ENCODE assay signal across 16 cellular contexts in genomic region chr2:33342171-33342570, GRCh38.
"Had no signal": no experiment of that assay in that cellular context is flagged by ENCODE, and none has a peak within 500 bp of the region (broad histone marks: within the 10 kb centered on the region; RNA-seq: fewer than 3 reads in every experiment).

No MANE protein-coding gene starts in this region.

- H3K9me3 Mint-ChIP-seq: activated T-helper 17 cell treated with anti-CD3 and anti-CD28 coated beads, Interleukin-2, amount 50 U/mL, for 72 hours; naive thymus-derived CD8-positive, alpha-beta T cell; stimulated activated naive CD8-positive, alpha-beta T cell treated with anti-CD3 and anti-CD28 coated beads, Interleukin-15, amount 100 ng/mL, for 72 hours had no signal

- H3K36me3 ChIP-seq: breast epithelium, neutrophil, upper lobe of right lung had no signal

- H3K4me3 ChIP-seq: breast epithelium, right atrium auricular region, smooth muscle cell, upper lobe of right lung had no signal

- H3K27me3 ChIP-seq: breast epithelium, neutrophil, right atrium auricular region, upper lobe of right lung had no signal

- H3K27ac Mint-ChIP-seq: activated T-helper 17 cell treated with anti-CD3 and anti-CD28 coated beads, Interleukin-2, amount 50 U/mL, for 72 hours; naive thymus-derived CD8-positive, alpha-beta T cell; stimulated activated naive CD8-positive, alpha-beta T cell treated with anti-CD3 and anti-CD28 coated beads, Interleukin-15, amount 100 ng/mL, for 72 hours had no signal

- DNase-seq: activated CD4-positive, alpha-beta T cell treated with anti-CD3 and anti-CD28 coated beads, Interleukin-2, amount 50 U/mL, for 4 hours; activated naive CD4-positive, alpha-beta T cell treated with Interleukin-2 at 50 U/mL for 16 hours; activated T-cell treated with anti-CD3 and anti-CD28 coated beads for 4 hours; aorta; cerebellar nuclear complex; islet precursor cell; mesenchymal stem cell; naive thymus-derived CD8-positive, alpha-beta T cell; stimulated activated naive CD8-positive, alpha-beta T cell treated with anti-CD3 and anti-CD28 coated beads, Interleukin-15, amount 100 ng/mL, for 72 hours; upper lobe of right lung had no signal

- H3K9me3 ChIP-seq: breast epithelium, neutrophil, right atrium auricular region, upper lobe of right lung had no signal

- H3K27ac ChIP-seq: breast epithelium, neutrophil, upper lobe of right lung had no signal

- H3K36me3 Mint-ChIP-seq: naive thymus-derived CD8-positive, alpha-beta T cell had no signal

- ATAC-seq: activated CD4-positive, CD25-positive, alpha-beta regulatory T cell treated with anti-CD3 and anti-CD28 coated beads, Interleukin-2, amount 50 U/mL, for 24 hours; activated T-helper 17 cell treated with anti-CD3 and anti-CD28 coated beads, Interleukin-2, amount 50 U/mL, for 72 hours; naive thymus-derived CD8-positive, alpha-beta T cell; stimulated activated naive CD8-positive, alpha-beta T cell treated with anti-CD3 and anti-CD28 coated beads, Interleukin-15, amount 100 ng/mL, for 72 hours; upper lobe of right lung had no signal

- H3K27me3 Mint-ChIP-seq: stimulated activated naive CD8-positive, alpha-beta T cell treated with anti-CD3 and anti-CD28 coated beads, Interleukin-15, amount 100 ng/mL, for 72 hours had no signal

- H3K4me1 ChIP-seq: breast epithelium, right atrium auricular region, upper lobe of right lung had no signal

- H3K4me3 Mint-ChIP-seq: activated T-helper 17 cell treated with anti-CD3 and anti-CD28 coated beads, Interleukin-2, amount 50 U/mL, for 72 hours; naive thymus-derived CD8-positive, alpha-beta T cell; stimulated activated naive CD8-positive, alpha-beta T cell treated with anti-CD3 and anti-CD28 coated beads, Interleukin-15, amount 100 ng/mL, for 72 hours had no signal
